1 cellular context compared by ENCODE assay signal in genomic region chr22:25054943-25055511, GRCh38.
TF ChIP-seq lines count a peak whose summit lies in the region.

No MANE protein-coding gene starts in this region.

TF ChIP-seq in H1, 55 proteins besides CTCF, POLR2A, EP300 and RAD21 (continued from another document):
- TF ChIP-seq, protein P1, sequence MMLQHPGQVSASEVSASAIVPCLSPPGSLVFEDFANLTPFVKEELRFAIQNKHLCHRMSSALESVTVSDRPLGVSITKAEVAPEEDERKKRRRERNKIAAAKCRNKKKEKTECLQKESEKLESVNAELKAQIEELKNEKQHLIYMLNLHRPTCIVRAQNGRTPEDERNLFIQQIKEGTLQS (IDR thresholded peaks at IDR 0.05; ENCODE audit: insufficient read depth, low read depth, low read length): no peak
- TF ChIP-seq TAF7 (optimal IDR thresholded peaks at IDR 0.05; ENCODE audit: borderline replicate concordance, low read depth, low read length): no peak
TF ChIP-seq in H1: peak in this region for 0.
